ENCODE assay signal across 23 cellular contexts in the genomic region with DNA sequence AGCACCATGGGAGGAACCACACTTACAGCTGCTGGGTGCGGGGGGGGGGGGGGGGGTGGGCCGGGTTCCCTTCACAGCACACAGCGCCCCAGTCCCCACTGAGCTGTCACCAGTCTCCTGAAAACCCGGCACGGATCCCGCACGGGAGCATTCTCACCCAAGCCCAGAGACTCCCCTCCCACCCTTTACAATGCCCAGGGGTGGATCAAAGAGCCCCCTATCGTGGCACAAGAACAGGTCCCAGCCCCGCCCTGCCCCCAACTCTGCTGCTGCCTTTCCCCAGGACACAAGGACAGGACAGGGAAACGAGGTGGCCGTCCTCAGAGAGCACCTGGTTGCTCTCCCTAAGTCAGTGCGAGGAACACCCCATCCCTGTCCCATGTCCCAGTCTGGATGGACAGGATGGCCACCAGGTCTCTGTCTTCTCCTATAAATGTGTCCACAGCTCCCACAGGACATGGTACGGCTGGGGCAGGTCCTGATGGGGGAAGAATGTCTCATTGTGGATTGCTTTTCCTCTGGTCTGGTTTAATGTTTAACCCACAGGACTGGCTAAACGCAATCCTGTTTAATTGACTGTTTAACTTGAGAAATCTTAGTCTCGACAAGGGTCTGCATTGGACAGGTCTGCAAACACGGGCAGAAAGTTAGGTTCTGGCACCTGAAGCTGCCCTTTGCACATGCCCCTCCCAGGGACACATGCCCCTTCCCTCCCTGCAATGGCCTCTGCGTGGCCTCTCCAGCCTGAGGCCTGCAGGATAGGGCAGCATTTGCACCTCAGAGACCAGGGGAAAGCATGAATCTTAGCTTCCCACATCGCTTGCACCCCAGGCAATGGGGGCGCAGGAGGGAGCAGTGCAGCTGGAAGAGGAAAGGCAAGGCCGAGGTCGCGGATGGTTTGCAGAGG. TPM values are rescaled to one million over a fixed set of nuclear protein-coding genes. Genes with fewer than 3 reads are reported as not detected.
A peak's percentile ranks its signal among the peaks of the same experiment; 100 is the strongest.
DNase-seq lines count a peak whose midpoint lies in the region; ATAC-seq and TF ChIP-seq lines count a peak whose summit lies in the region.
"Had no signal": no experiment of that assay in that cellular context is flagged by ENCODE, and none has a peak within 500 bp of the region (broad histone marks: within the 10 kb centered on the region; RNA-seq: fewer than 3 reads in every experiment).

No MANE protein-coding gene starts in this region.

- H3K27ac Mint-ChIP-seq in GM23338 (no peak overlapping the region), type B pancreatic cell (peak overlapping the region; percentile 77)
- H3K27ac Mint-ChIP-seq: activated CD8-positive, alpha-beta T cell treated with anti-CD3 and anti-CD28 coated beads, Interleukin-2, amount 10 ng/mL, durations not matched to agents 7 days and 5 days; activated naive CD8-positive, alpha-beta T cell treated with anti-CD3 and anti-CD28 coated beads for 36 hours; activated T-cell treated with anti-CD3 and anti-CD28 coated beads, Interleukin-2, amount 50 U/mL, for 72 hours; mesothelial cell of epicardium had no signal

- no peaks in the 10 kb centered on the region for H3K9me3 ChIP-seq in duodenal mucosa (ENCODE audit: control insufficient read depth in 1 of 2, low read length in 2 of 2)
- H3K9me3 ChIP-seq in right lobe of liver: no peaks in the 10 kb centered on the region

- H3K36me3 Mint-ChIP-seq in GM23338 (ENCODE audit: low read depth) (no peaks in the 10 kb centered on the region), type B pancreatic cell (no peaks in the 10 kb centered on the region)
- H3K36me3 Mint-ChIP-seq: activated naive CD8-positive, alpha-beta T cell treated with anti-CD3 and anti-CD28 coated beads for 36 hours; brain; mesothelial cell of epicardium had no signal

- H3K9ac ChIP-seq in duodenal mucosa (ENCODE audit: low read depth in 1 of 2, low read length in 2 of 2): peak overlapping the region; percentile 30 to 44

- H3K4me1 Mint-ChIP-seq in GM23338: peaks cover 30% of the 10 kb centered on the region
- peaks cover 31% of the 10 kb centered on the region for H3K4me1 Mint-ChIP-seq in type B pancreatic cell (ENCODE audit: unreplicated experiment)
- H3K4me1 Mint-ChIP-seq: activated naive CD8-positive, alpha-beta T cell treated with anti-CD3 and anti-CD28 coated beads for 36 hours had no signal

- ATAC-seq in GM23338: peak; percentile 9
- ATAC-seq in right lobe of liver: peak; percentile 80 to 82 (median 80)
- ATAC-seq in HG03439 (IDR thresholded peaks at IDR 0.05; ENCODE audit: unreplicated experiment): no peak
- ATAC-seq in foreskin keratinocyte: no peak
- ATAC-seq in GM18502 (IDR thresholded peaks at IDR 0.05; ENCODE audit: poor library complexity, unreplicated experiment): no peak
- ATAC-seq: activated CD8-positive, alpha-beta T cell treated with anti-CD3 and anti-CD28 coated beads, Interleukin-2, amount 10 ng/mL, durations not matched to agents 7 days and 5 days; activated T-cell treated with anti-CD3 and anti-CD28 coated beads, Interleukin-2, amount 50 U/mL, for 72 hours; HCT116; sciatic nerve had no signal

- H3K36me3 ChIP-seq in GM23338 (ENCODE audit: insufficient read depth) (no peaks in the 10 kb centered on the region), duodenal mucosa (ENCODE audit: control insufficient read depth in 1 of 2, insufficient read depth in 2 of 2, low read length in 2 of 2) (no peaks in the 10 kb centered on the region), right lobe of liver (no peaks in the 10 kb centered on the region)
- H3K36me3 ChIP-seq: WERI-Rb-1 had no signal

- H3K9me2 ChIP-seq in GM23338 (ENCODE audit: insufficient read depth): no peaks in the 10 kb centered on the region

- H3K79me2 ChIP-seq in GM23338 (replicated peaks; ENCODE audit: insufficient read depth): no peaks in the 10 kb centered on the region

- no peaks in the 10 kb centered on the region for H3K9me3 Mint-ChIP-seq in GM23338
- no peaks in the 10 kb centered on the region for H3K9me3 Mint-ChIP-seq in type B pancreatic cell
- H3K9me3 Mint-ChIP-seq: activated naive CD8-positive, alpha-beta T cell treated with anti-CD3 and anti-CD28 coated beads for 36 hours; mesothelial cell of epicardium had no signal

- H3K4me3 Mint-ChIP-seq in GM23338: no peak overlapping the region
- peak overlapping the region; percentile 52 for H3K4me3 Mint-ChIP-seq in type B pancreatic cell
- H3K4me3 Mint-ChIP-seq: activated CD8-positive, alpha-beta T cell treated with anti-CD3 and anti-CD28 coated beads, Interleukin-2, amount 10 ng/mL, durations not matched to agents 7 days and 5 days; activated naive CD8-positive, alpha-beta T cell treated with anti-CD3 and anti-CD28 coated beads for 36 hours; activated T-cell treated with anti-CD3 and anti-CD28 coated beads, Interleukin-2, amount 50 U/mL, for 72 hours; mesothelial cell of epicardium had no signal

- no peaks in the 10 kb centered on the region for H4K20me1 ChIP-seq in GM23338 (replicated peaks; ENCODE audit: insufficient read depth)

- H3K4me3 ChIP-seq in GM23338 (no peak overlapping the region), duodenal mucosa (ENCODE audit: low read depth in 1 of 2, low read length in 2 of 2) (peak overlapping the region; percentile 55 to 56), right lobe of liver (no peak overlapping the region)
- H3K4me3 ChIP-seq: coronary artery had no signal

- H2AFZ ChIP-seq in GM23338: peak overlapping the region; percentile 56; the same call in 1 of the 2 replicates

- no peak for DNase-seq in GM23338 (ENCODE audit: low spot score)
- DNase-seq in right lobe of liver: peak in 2 of 3 donors; percentile 79 to 81
- no peak for DNase-seq in type B pancreatic cell (ENCODE audit: extremely low spot score, unreplicated experiment)
- DNase-seq in foreskin keratinocyte: no peak
- DNase-seq: activated CD8-positive, alpha-beta T cell treated with anti-CD3 and anti-CD28 coated beads, Interleukin-2, amount 10 ng/mL, durations not matched to agents 7 days and 5 days; activated naive CD8-positive, alpha-beta T cell treated with anti-CD3 and anti-CD28 coated beads for 36 hours; activated T-cell treated with anti-CD3 and anti-CD28 coated beads, Interleukin-2, amount 50 U/mL, for 72 hours; C1 segment of cervical spinal cord; DMS79; NCI-H345; nucleus accumbens; stimulated activated CD4-positive, alpha-beta T cell treated with anti-CD3 and anti-CD28 coated beads, Interleukin-1b, Interleukin-23, amount 100 ng/mL, for 48 hours; T-helper 1 cell; WERI-Rb-1 had no signal

- H3K27ac ChIP-seq in GM23338 (ENCODE audit: low read depth): no peak overlapping the region
- peak overlapping the region; percentile 74 for H3K27ac ChIP-seq in duodenal mucosa (ENCODE audit: low read depth, low read length)
- peak overlapping the region in 2 of 3 donors; percentile 53 to 68 for H3K27ac ChIP-seq in right lobe of liver
- H3K27ac ChIP-seq in foreskin keratinocyte: no peak overlapping the region
- H3K27ac ChIP-seq: coronary artery, WERI-Rb-1 had no signal

- TF ChIP-seq POLR2A in right lobe of liver (IDR thresholded peaks at IDR 0.05): no peak

- WGBS in right lobe of liver (ENCODE audit: insufficient coverage, low coverage, low lambda C conversion rate, missing lambda C conversion rate): 36% methylated on average over 10 of the region's 22 CpGs

- TF ChIP-seq CTCF in GM23338 (conservative IDR thresholded peaks at IDR 0.05; ENCODE audit: low read depth in 2 of 2): no peak
- TF ChIP-seq CTCF in right lobe of liver (IDR thresholded peaks at IDR 0.05): no peak
- no peak for TF ChIP-seq CTCF in type B pancreatic cell (conservative IDR thresholded peaks at IDR 0.05)
- no peak for TF ChIP-seq CTCF in foreskin keratinocyte (conservative IDR thresholded peaks at IDR 0.05)

- H3K27me3 Mint-ChIP-seq in GM23338 (ENCODE audit: insufficient read depth, low read depth, poor library complexity): peaks cover 13% of the 10 kb centered on the region
- H3K27me3 Mint-ChIP-seq in type B pancreatic cell: peaks cover 31% of the 10 kb centered on the region

- no peaks in the 10 kb centered on the region for H3F3A ChIP-seq in GM23338 (replicated peaks; ENCODE audit: low read depth)

- H3K4me1 ChIP-seq in GM23338 (ENCODE audit: insufficient read depth): 0 out of 2 replicates have a peak, but pooled peaks cover 3% of the 10 kb centered on the region
- H3K4me1 ChIP-seq in duodenal mucosa (ENCODE audit: control insufficient read depth in 1 of 2, insufficient read depth in 2 of 2, low read length in 2 of 2): peaks cover 17 to 21% of the 10 kb centered on the region in 2 donors
- peaks cover 0 to 39% (median 17%) of the 10 kb centered on the region in 4 donors for H3K4me1 ChIP-seq in right lobe of liver
- no peaks in the 10 kb centered on the region for H3K4me1 ChIP-seq in foreskin keratinocyte

- H3K27me3 ChIP-seq in GM23338 (ENCODE audit: insufficient read depth) (no peaks in the 10 kb centered on the region), duodenal mucosa (ENCODE audit: control insufficient read depth in 1 of 2, insufficient read depth in 2 of 2, low read length in 2 of 2) (no peaks in the 10 kb centered on the region), right lobe of liver (no peaks in the 10 kb centered on the region), foreskin keratinocyte (peaks cover 21% of the 10 kb centered on the region)

- intact Hi-C loops in right lobe of liver (cut with DNase I): no loop called here

- no peak overlapping the region for H3K4me2 ChIP-seq in GM23338

RNA-seq across cellular contexts. Expression of a gene that starts 45.3 kb away (rescaled TPM):
- 7.3 and 10.6 TPM in 2 replicates for total RNA-seq in GM23338 (2014; rRNA removed; shearing (Covaris generic))
- polyA plus RNA-seq in GM23338 (2016; fragmentation: Nextera tagmentation; extraction: Ambion mirVana): 1.5 and 1.8 TPM in 2 replicates
- under 1 TPM in 5 of 6 experiments, not detected in 1; 0.29 to 0.99 (median 0.86) TPM for total RNA-seq in right lobe of liver
- total RNA-seq in type B pancreatic cell (ENCODE audit: low replicate concordance): 7.6 and 17.4 TPM in 2 replicates
- total RNA-seq in foreskin keratinocyte: 0.48 and 0.71 TPM in 2 replicates
- polyA plus RNA-seq in foreskin keratinocyte: 0.29 and 0.51 TPM in 2 replicates
- total RNA-seq: activated CD8-positive, alpha-beta T cell treated with anti-CD3 and anti-CD28 coated beads, Interleukin-2, amount 10 ng/mL, durations not matched to agents 7 days and 5 days; activated naive CD8-positive, alpha-beta T cell treated with anti-CD3 and anti-CD28 coated beads for 36 hours; MCF 10A had no signal

Comparison
In these comparisons a context has a peak if more than half of its experiments do, and no peak if none do; other contexts are left out.
1. ATAC-seq: peak in GM23338 (single experiment) and right lobe of liver (4 of 4); none in HG03439 (single experiment), foreskin keratinocyte (single experiment) and GM18502 (single experiment).
2. DNase-seq: peak in right lobe of liver (2 of 3); none in GM23338 (single experiment), type B pancreatic cell (single experiment) and foreskin keratinocyte (0 of 2).
3. H3K27ac ChIP-seq: peak in duodenal mucosa (single experiment) and right lobe of liver (2 of 3); none in GM23338 (single experiment) and foreskin keratinocyte (single experiment).
4. H3K4me3 ChIP-seq: peak in duodenal mucosa (2 of 2); none in GM23338 (single experiment) and right lobe of liver (0 of 3).